Comparison of ENCODE assay signal across 12 cellular contexts in the genomic region with DNA sequence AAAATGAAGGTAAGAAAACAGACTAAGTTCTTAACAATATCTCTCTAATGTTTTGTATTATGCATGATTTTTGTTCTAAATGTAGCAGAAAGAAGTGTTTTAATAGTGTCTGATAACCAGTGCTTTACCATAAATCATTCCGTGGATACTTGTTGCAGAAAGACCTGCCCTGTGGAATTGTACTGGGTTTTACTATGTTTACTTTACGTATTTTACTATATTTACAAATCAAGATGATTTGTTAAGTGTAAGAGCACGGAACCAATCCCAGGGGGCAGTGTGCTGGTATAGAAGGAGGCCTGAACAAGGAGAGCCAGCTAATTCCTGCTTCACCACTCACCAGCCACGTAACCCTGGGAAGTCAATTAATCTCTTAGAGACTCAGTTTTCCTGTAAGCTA. TPM values are rescaled to one million over a fixed set of nuclear protein-coding genes. Genes with fewer than 3 reads are reported as not detected.
DNase-seq lines count a peak whose midpoint lies in the region; ATAC-seq and TF ChIP-seq lines count a peak whose summit lies in the region.
"Had no signal": no experiment of that assay in that cellular context is flagged by ENCODE, and none has a peak within 500 bp of the region (broad histone marks: within the 10 kb centered on the region; RNA-seq: fewer than 3 reads in every experiment).

No MANE protein-coding gene starts in this region.

- no peaks in the 10 kb centered on the region for H3K9me3 Mint-ChIP-seq in activated CD4-positive, alpha-beta memory T cell treated with anti-CD3 and anti-CD28 coated beads, Interleukin-2, amount 10 ng/mL, durations not matched to agents 7 days and 5 days

- H3K4me1 ChIP-seq in Panc1 (ENCODE audit: control insufficient read depth, insufficient read depth, low read length) = peaks cover 10% of the 10 kb centered on the region

- H3K4me3 ChIP-seq in Panc1 (ENCODE audit: low read depth in 2 of 2, low read length in 2 of 2) (no peak overlapping the region), foreskin fibroblast (ENCODE audit: low read depth in 1 of 2, low read length in 2 of 2) (no peak overlapping the region)

- ATAC-seq in Panc1 (peak; percentile 83), HG03520 (IDR thresholded peaks at IDR 0.05; ENCODE audit: unreplicated experiment) (no peak)

- H3K4me1 Mint-ChIP-seq in activated CD4-positive, alpha-beta memory T cell treated with anti-CD3 and anti-CD28 coated beads, Interleukin-2, amount 10 ng/mL, durations not matched to agents 7 days and 5 days = no peaks in the 10 kb centered on the region

- POLR2A ChIA-PET in HEK293T (lab: Yijun Ruan, JAX) (interaction anchor here (0.6 to 3.0 kb wide), 4 partner anchors 9 to 46 kb away, joined by 3 to 10 read pairs (median 4); no protein-coding TSS in a partner anchor), Panc1 (lab: Charles Lee) (no interaction called here)
- POLR2A ChIA-PET in activated CD4-positive, alpha-beta memory T cell treated with anti-CD3 and anti-CD28 coated beads, Interleukin-2, amount 10 ng/mL, durations not matched to agents 7 days and 5 days (lab: Charles Lee) = no interaction called here

- no peaks in the 10 kb centered on the region for H3K9me3 ChIP-seq in Panc1 (ENCODE audit: control insufficient read depth, insufficient read depth, low read depth, low read length)

- DNase-seq in ACHN = peak; percentile 12
- DNase-seq in HEK293T (ENCODE audit: extremely low spot score) = peak; percentile 77
- no peak for DNase-seq in Panc1 (ENCODE audit: low read depth, low spot score)
- peak; percentile 28 to 54 for DNase-seq in foreskin fibroblast
- no peak for DNase-seq in NCI-H2171 (lab: John Stamatoyannopoulos, UW)
- no peak for DNase-seq in activated CD4-positive, CD25-positive, alpha-beta regulatory T cell treated with anti-CD3 and anti-CD28 coated beads, Interleukin-2, amount 50 U/mL, for 72 hours
- DNase-seq in activated CD4-positive, alpha-beta memory T cell treated with anti-CD3 and anti-CD28 coated beads, Interleukin-2, amount 10 ng/mL, durations not matched to agents 7 days and 5 days = no peak
- DNase-seq: stimulated activated CD4-positive, alpha-beta T cell treated with anti-CD3 and anti-CD28 coated beads, Interleukin-4, amount 100 ng/mL, for 1 hour had no signal

- CTCF ChIA-PET in HEK293T (lab: Yijun Ruan, JAX) (interaction anchor here (0.6 to 5.8 kb wide), 8 partner anchors 10 to 385 kb away, joined by 3 to 73 read pairs (median 3); no protein-coding TSS in a partner anchor), Panc1 (lab: Charles Lee) (interaction anchor here (0.5 kb wide), 1 partner anchor 277 kb away, joined by 3 read pairs; no protein-coding TSS in a partner anchor)
- CTCF ChIA-PET in activated CD4-positive, alpha-beta memory T cell treated with anti-CD3 and anti-CD28 coated beads, Interleukin-2, amount 10 ng/mL, durations not matched to agents 7 days and 5 days (lab: Charles Lee) = interaction anchor here (1.5 to 3.5 kb wide), 3 partner anchors 8 to 355 kb away, joined by 5 to 17 read pairs (median 7); no protein-coding TSS in a partner anchor

- no peaks in the 10 kb centered on the region for H3K36me3 Mint-ChIP-seq in activated CD4-positive, alpha-beta memory T cell treated with anti-CD3 and anti-CD28 coated beads, Interleukin-2, amount 10 ng/mL, durations not matched to agents 7 days and 5 days (ENCODE audit: low read depth)

- H3K27ac Mint-ChIP-seq in activated CD4-positive, alpha-beta memory T cell treated with anti-CD3 and anti-CD28 coated beads, Interleukin-2, amount 10 ng/mL, durations not matched to agents 7 days and 5 days = no peak overlapping the region

- peaks cover 32% of the 10 kb centered on the region for H3K27me3 ChIP-seq in Panc1 (ENCODE audit: control insufficient read depth, insufficient read depth, low read length)

- TF ChIP-seq CTCF in Panc1 (IDR thresholded peaks at IDR 0.05) = peak; percentile 56
- peak; percentile 3 for TF ChIP-seq CTCF in foreskin fibroblast (IDR thresholded peaks at IDR 0.05; ENCODE audit: low read depth, low read length)

- H3K4me3 Mint-ChIP-seq in activated CD4-positive, alpha-beta memory T cell treated with anti-CD3 and anti-CD28 coated beads, Interleukin-2, amount 10 ng/mL, durations not matched to agents 7 days and 5 days = no peak overlapping the region

- intact Hi-C loops in Panc1 (cut with micrococcal nuclease; ENCODE audit: unreplicated experiment) = no loop called here

- H3K36me3 ChIP-seq in Panc1 (ENCODE audit: control insufficient read depth, insufficient read depth, low read length) = no peaks in the 10 kb centered on the region

- peaks cover 23% of the 10 kb centered on the region for H3K27me3 Mint-ChIP-seq in activated CD4-positive, alpha-beta memory T cell treated with anti-CD3 and anti-CD28 coated beads, Interleukin-2, amount 10 ng/mL, durations not matched to agents 7 days and 5 days

- H3K27ac ChIP-seq in Panc1 (ENCODE audit: low read length) = no peak overlapping the region

- BruUV-seq in Panc1 (replicated peaks; lab: Mats Ljungman, UMichigan) = no TSS peak

- in situ Hi-C loops in ACHN (cut with HindIII; ENCODE audit: low pct_ligation_motif_present, low pct_unique_long_range_greater_than_20kb, low sequenced_read_pairs) (no loop called here), Panc1 (cut with HindIII; ENCODE audit: low pct_unique_long_range_greater_than_20kb, low sequenced_read_pairs) (no loop called here)

TF ChIP-seq in HEK293T, 16 proteins besides CTCF, POLR2A, EP300 and RAD21:
- TF ChIP-seq BHLHE40 (IDR thresholded peaks at IDR 0.05; ENCODE audit: borderline replicate concordance) = no peak
- peak; percentile 78; the same call in 1 of the 2 replicates for TF ChIP-seq ARNT (IDR thresholded peaks at IDR 0.05)
- peak; percentile 87 for TF ChIP-seq CTBP1 (IDR thresholded peaks at IDR 0.05; ENCODE audit: borderline replicate concordance)
- TF ChIP-seq FOXK2 (IDR thresholded peaks at IDR 0.05) = 0 out of 2 replicates have a peak, but pooled peaks have one; percentile 45
- TF ChIP-seq PKNOX1 (IDR thresholded peaks at IDR 0.05) = peak; percentile 95
- peak; percentile 91 for TF ChIP-seq FOXA1 (IDR thresholded peaks at IDR 0.05)

RNA-seq across cellular contexts. Expression of gene HTR3B, which starts 1.4 kb away (rescaled TPM):
- not detected for total RNA-seq in Panc1 (2021; ENCODE audit: unreplicated experiment)
- not detected for polyA plus RNA-seq in Panc1 (2012; ENCODE audit: insufficient read length)
- total RNA-seq in activated CD4-positive, alpha-beta memory T cell treated with anti-CD3 and anti-CD28 coated beads, Interleukin-2, amount 10 ng/mL, durations not matched to agents 7 days and 5 days = not detected
- total RNA-seq: kidney epithelial cell; T-helper 2 cell treated with Interferon-gamma antibody and Interleukin-4, amounts not matched to agents 100 ng/mL and 5 ng/mL, for 36 hours had no signal
- polyA plus RNA-seq: adipose tissue had no signal

RNA-seq across cellular contexts. Expression of gene USP28, which starts 30.7 kb away (rescaled TPM):
- 52.3 TPM for total RNA-seq in Panc1 (2021; ENCODE audit: unreplicated experiment)
- 23.2 TPM for polyA plus RNA-seq in Panc1 (2012; ENCODE audit: insufficient read length)
- total RNA-seq in activated CD4-positive, alpha-beta memory T cell treated with anti-CD3 and anti-CD28 coated beads, Interleukin-2, amount 10 ng/mL, durations not matched to agents 7 days and 5 days = 10 to 100 TPM; 52.3 to 53.8 TPM

Comparison
In these comparisons a context has a peak if more than half of its experiments do, and no peak if none do; other contexts are left out.
1. DNase-seq: peak in ACHN (single experiment), HEK293T (single experiment) and foreskin fibroblast (2 of 2); none in Panc1 (single experiment), NCI-H2171 (single experiment), activated CD4-positive, CD25-positive, alpha-beta regulatory T cell treated with anti-CD3 and anti-CD28 coated beads, Interleukin-2, amount 50 U/mL, for 72 hours (single experiment) and activated CD4-positive, alpha-beta memory T cell treated with anti-CD3 and anti-CD28 coated beads, Interleukin-2, amount 10 ng/mL, durations not matched to agents 7 days and 5 days (single experiment).